In the genomic region with DNA sequence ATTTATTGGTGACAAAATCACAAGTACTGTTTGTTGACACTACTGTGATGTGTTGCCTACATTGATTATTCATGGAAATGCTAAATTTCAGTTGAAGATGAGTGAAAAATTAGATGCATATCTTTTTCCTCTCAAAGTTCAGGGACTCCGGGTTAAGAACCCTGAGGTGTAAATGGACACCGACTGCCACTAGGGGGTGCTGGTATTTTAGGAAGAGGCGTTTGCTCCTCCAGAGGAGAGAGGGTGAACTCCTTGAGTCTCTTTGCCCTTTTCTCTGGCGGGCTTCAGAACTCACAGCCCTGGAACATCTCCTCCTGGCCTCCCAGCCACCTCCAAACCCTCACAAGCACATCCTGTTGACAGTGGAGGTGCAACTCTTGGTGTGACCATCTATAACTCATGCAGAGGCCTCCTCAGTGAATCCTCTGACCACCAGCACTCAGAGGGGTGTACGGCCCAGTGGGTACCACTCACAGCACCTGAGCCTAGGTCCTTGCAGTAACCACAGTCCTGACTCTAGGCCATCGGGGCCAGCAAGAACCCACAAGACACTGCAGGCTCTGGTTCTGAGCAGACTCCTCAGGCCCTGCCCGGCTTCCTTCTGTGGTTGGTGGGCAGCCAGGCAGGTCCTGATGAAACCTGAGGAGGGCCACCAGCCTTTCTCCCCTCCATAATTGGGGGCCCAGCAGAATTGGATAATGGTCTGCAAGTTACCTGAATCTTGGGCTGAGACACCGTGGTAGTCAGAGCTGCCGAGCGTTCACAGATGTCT, we compare ENCODE assay signal across 8 cellular contexts. TPM values are rescaled to one million over a fixed set of nuclear protein-coding genes. Genes with fewer than 3 reads are reported as not detected.
A peak's percentile ranks its signal among the peaks of the same experiment; 100 is the strongest.
DNase-seq lines count a peak whose midpoint lies in the region; ATAC-seq and FAIRE-seq lines count a peak whose summit lies in the region.

No MANE protein-coding gene starts in this region.

- no peaks in the 10 kb centered on the region for H3K9me3 ChIP-seq in T-helper 17 cell (ENCODE audit: control insufficient read depth, low read length, poor library complexity, severe bottlenecking)

- no peak for FAIRE-seq in HTR-8/SVneo (lab: Jason Lieb, UNC)

- in situ Hi-C loops in Caki2 (cut with HindIII; ENCODE audit: low pct_unique_long_range_greater_than_20kb, low sequenced_read_pairs): no loop called here

- no peak overlapping the region for H3K4me3 Mint-ChIP-seq in T-helper 17 cell

- peak overlapping the region; percentile 54 for H3K27ac Mint-ChIP-seq in T-helper 17 cell

- ATAC-seq in T-helper 17 cell (peak; percentile 84), HG03457 (IDR thresholded peaks at IDR 0.05; ENCODE audit: unreplicated experiment) (no peak), HG02678 (IDR thresholded peaks at IDR 0.05; ENCODE audit: unreplicated experiment) (no peak)

- DNase-seq in Caki2 (ENCODE audit: low read depth): peak; percentile 25
- peak; percentile 57 for DNase-seq in HTR-8/SVneo (ENCODE audit: insufficient read length, low spot score)
- DNase-seq in T-helper 17 cell: peak in 2 of 3 donors; percentile 19 to 57
- peak; percentile 58 for DNase-seq in amniotic stem cell (lab: John Stamatoyannopoulos, UW)
- peak; percentile 13 to 30 for DNase-seq in hippocampal formation (lab: John Stamatoyannopoulos, UW)
- DNase-seq in stimulated activated CD4-positive, alpha-beta T cell treated with anti-CD3 and anti-CD28 coated beads, Interleukin-12 subunit alpha, Interleukin-12 subunit beta, amount 100 ng/mL, for 24 hours (ENCODE audit: low read depth in 2 of 2): peak; percentile 20 to 61

- H3K4me1 Mint-ChIP-seq in T-helper 17 cell: peaks cover 6% of the 10 kb centered on the region

- peaks cover 2% of the 10 kb centered on the region for H3K36me3 Mint-ChIP-seq in T-helper 17 cell (ENCODE audit: low read depth)

- H3K27me3 Mint-ChIP-seq in T-helper 17 cell: peaks cover 4% of the 10 kb centered on the region

RNA-seq across cellular contexts. Expression of a gene that starts 26.2 kb away (rescaled TPM):
- total RNA-seq in Caki2 (2014; rRNA removed; shearing (Covaris generic); ENCODE audit: low replicate concordance): 3.1 TPM in 1 of 2 replicates, not detected in the other
- total RNA-seq in T-helper 17 cell: 100 to 1,000 TPM; 164 to 177 TPM

RNA-seq across cellular contexts. Expression of a gene that starts 29.6 kb away (rescaled TPM):
- 11.9 and 13.8 TPM in 2 replicates for total RNA-seq in Caki2 (2014; rRNA removed; shearing (Covaris generic); ENCODE audit: low replicate concordance)
- total RNA-seq in T-helper 17 cell: under 1 TPM; 0.12 to 0.16 TPM

Comparison
In these comparisons a context has a peak if more than half of its experiments do, and no peak if none do; other contexts are left out.
1. RNA of a gene that starts 26.2 kb away (total RNA-seq): 164 to 177 TPM in T-helper 17 cell; 3.1 TPM in Caki2; every median in the first group is over 10 times any median in the second.
2. RNA of a gene that starts 29.6 kb away (total RNA-seq): 11.9 to 13.8 TPM in Caki2; 0.12 to 0.16 TPM in T-helper 17 cell; every median in the first group is over 10 times any median in the second.
3. Peak in every context shown above with its lines, with median percentiles within 50 percentile points of each other: DNase-seq.